ENCODE assay signal across 13 cellular contexts in the genomic region with DNA sequence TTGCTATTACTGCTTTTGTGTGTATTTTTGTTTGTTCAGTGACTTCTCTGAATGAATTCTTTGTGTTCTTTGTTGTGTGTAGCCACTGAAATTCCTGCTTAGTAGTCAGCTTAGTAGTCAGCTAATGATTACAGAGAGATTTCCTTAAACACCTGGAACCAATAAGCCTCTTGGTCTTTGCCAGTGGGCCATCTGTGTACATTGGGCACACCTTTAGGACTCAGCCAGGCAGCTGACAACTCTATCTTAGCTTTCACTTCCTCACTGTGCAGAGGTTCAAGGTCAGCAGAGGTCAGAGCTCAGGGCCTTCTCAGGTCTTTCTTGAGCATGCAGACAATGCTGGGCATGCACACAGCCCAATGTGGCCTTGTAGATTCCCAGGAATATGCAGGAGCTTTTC. TPM values are rescaled to one million over a fixed set of nuclear protein-coding genes. Genes with fewer than 3 reads are reported as not detected.
A peak's percentile ranks its signal among the peaks of the same experiment; 100 is the strongest.
DNase-seq lines count a peak whose midpoint lies in the region; ATAC-seq, FAIRE-seq and TF ChIP-seq lines count a peak whose summit lies in the region.
"Had no signal": no experiment of that assay in that cellular context is flagged by ENCODE, and none has a peak within 500 bp of the region (broad histone marks: within the 10 kb centered on the region; RNA-seq: fewer than 3 reads in every experiment).

No MANE protein-coding gene starts in this region.

- H3K9me3 Mint-ChIP-seq in HFFc6 (no peaks in the 10 kb centered on the region), osteocyte (ENCODE audit: unreplicated experiment) (no peaks in the 10 kb centered on the region)
- H3K9me3 Mint-ChIP-seq: CD8-positive, alpha-beta T cell; naive thymus-derived CD8-positive, alpha-beta T cell had no signal

- H3K27me3 Mint-ChIP-seq in HFFc6 (ENCODE audit: insufficient read depth) (no peaks in the 10 kb centered on the region; the same call in none of the 2 replicates), osteocyte (ENCODE audit: unreplicated experiment) (peaks cover 3% of the 10 kb centered on the region)
- H3K27me3 Mint-ChIP-seq: T-helper 17 cell had no signal

- H3K4me3 Mint-ChIP-seq in HFFc6 (no peak overlapping the region), osteocyte (ENCODE audit: unreplicated experiment) (no peak overlapping the region)
- H3K4me3 Mint-ChIP-seq: CD8-positive, alpha-beta T cell; naive thymus-derived CD8-positive, alpha-beta T cell; T-helper 17 cell had no signal

- DNase-seq in HFFc6: peak; percentile 3
- no peak for DNase-seq in pancreas
- DNase-seq in Kasumi-1 (lab: John Stamatoyannopoulos, UW): no peak
- no peak for DNase-seq in nucleus accumbens (lab: John Stamatoyannopoulos, UW)
- no peak for DNase-seq in osteocyte (ENCODE audit: extremely low spot score, unreplicated experiment)
- DNase-seq: head of caudate nucleus, PC-9, T-helper 17 cell had no signal

- H3K27ac Mint-ChIP-seq in HFFc6 (no peak overlapping the region), osteocyte (ENCODE audit: unreplicated experiment) (no peak overlapping the region)
- H3K27ac Mint-ChIP-seq: CD8-positive, alpha-beta T cell; T-helper 17 cell had no signal

- H3K36me3 ChIP-seq in pancreas: no peaks in the 10 kb centered on the region

- H3K4me3 ChIP-seq in pancreas: no peak overlapping the region
- H3K4me3 ChIP-seq: PC-9 had no signal

- peaks cover 0 to 17% (median 0%) of the 10 kb centered on the region in 3 donors for H3K4me1 ChIP-seq in pancreas

- TF ChIP-seq CTCF in HFFc6 (IDR thresholded peaks at IDR 0.05) (no peak), pancreas (IDR thresholded peaks at IDR 0.05) (no peak), osteocyte (IDR thresholded peaks at IDR 0.05) (no peak)

- intact Hi-C loops in pancreas (cut with DNase I): loop anchor here in 2 of 3 donors (5.0 to 10.0 kb wide), 3 partner anchors 105 to 137 kb away; no protein-coding TSS in a partner anchor

- no peak for FAIRE-seq in pancreas (lab: Jason Lieb, UNC)
- FAIRE-seq: bronchial epithelial cell had no signal

- no peaks in the 10 kb centered on the region for H3K27me3 ChIP-seq in pancreas

- peak; percentile 66 for ATAC-seq in GM19372 (IDR thresholded peaks at IDR 0.05; ENCODE audit: low read depth, unreplicated experiment)
- ATAC-seq in HG03457 (IDR thresholded peaks at IDR 0.05; ENCODE audit: unreplicated experiment): peak; percentile 66
- ATAC-seq in pancreas: peak in 3 of 4 donors; percentile 31 to 67 (median 63)
- ATAC-seq: CD8-positive, alpha-beta T cell; naive thymus-derived CD8-positive, alpha-beta T cell; T-helper 17 cell had no signal

- no peaks in the 10 kb centered on the region for H3K36me3 Mint-ChIP-seq in HFFc6 (ENCODE audit: low read depth)
- no peaks in the 10 kb centered on the region for H3K36me3 Mint-ChIP-seq in osteocyte (ENCODE audit: unreplicated experiment)
- H3K36me3 Mint-ChIP-seq: CD8-positive, alpha-beta T cell; naive thymus-derived CD8-positive, alpha-beta T cell had no signal

- H3K4me1 Mint-ChIP-seq in HFFc6 (ENCODE audit: low read depth) (peaks cover 7% of the 10 kb centered on the region; the same call in 1 of the 2 replicates), osteocyte (ENCODE audit: unreplicated experiment) (no peaks in the 10 kb centered on the region)

- H3K27ac ChIP-seq in pancreas: peak overlapping the region in 1 of 4 donors; percentile 6
- H3K27ac ChIP-seq: PC-9 had no signal

- H3K9me3 ChIP-seq in pancreas: no peaks in the 10 kb centered on the region

RNA-seq across cellular contexts. Expression of a gene that starts 59.3 kb away (rescaled TPM):
- 10 to 100 TPM; 26.3 to 30.9 (median 28.9) TPM for total RNA-seq in HFFc6 (2021; fragmentation: NEBNext Ultra II Directional; extraction: Animal tissue kit (Norgen Biotek cat#: 25700))
- total RNA-seq in pancreas (10 to 100 TPM in 5 of 6 donors, 1 to 10 TPM in 1; 9.1 to 14.0 (median 12.8) TPM), osteocyte (19.3 and 20.6 TPM in 2 replicates)
- 10 to 100 TPM in 1 of 2 donors, 1 to 10 TPM in 1; 8.5 to 15.4 TPM for polyA plus RNA-seq in pancreas

RNA-seq across cellular contexts. Expression of a gene that starts 59.4 kb away (rescaled TPM):
- total RNA-seq in HFFc6 (2021; fragmentation: NEBNext Ultra II Directional; extraction: Animal tissue kit (Norgen Biotek cat#: 25700)): 10 to 100 TPM; 24.8 to 29.5 (median 26.1) TPM
- 10 to 100 TPM; 15.0 to 19.2 (median 16.3) TPM for total RNA-seq in pancreas
- 10 to 100 TPM in 1 of 2 donors, 1 to 10 TPM in 1; 8.6 to 12.1 TPM for polyA plus RNA-seq in pancreas
- total RNA-seq in osteocyte: 37.3 and 43.0 TPM in 2 replicates
